ENCODE assay signal across 9 cellular contexts in the genomic region with DNA sequence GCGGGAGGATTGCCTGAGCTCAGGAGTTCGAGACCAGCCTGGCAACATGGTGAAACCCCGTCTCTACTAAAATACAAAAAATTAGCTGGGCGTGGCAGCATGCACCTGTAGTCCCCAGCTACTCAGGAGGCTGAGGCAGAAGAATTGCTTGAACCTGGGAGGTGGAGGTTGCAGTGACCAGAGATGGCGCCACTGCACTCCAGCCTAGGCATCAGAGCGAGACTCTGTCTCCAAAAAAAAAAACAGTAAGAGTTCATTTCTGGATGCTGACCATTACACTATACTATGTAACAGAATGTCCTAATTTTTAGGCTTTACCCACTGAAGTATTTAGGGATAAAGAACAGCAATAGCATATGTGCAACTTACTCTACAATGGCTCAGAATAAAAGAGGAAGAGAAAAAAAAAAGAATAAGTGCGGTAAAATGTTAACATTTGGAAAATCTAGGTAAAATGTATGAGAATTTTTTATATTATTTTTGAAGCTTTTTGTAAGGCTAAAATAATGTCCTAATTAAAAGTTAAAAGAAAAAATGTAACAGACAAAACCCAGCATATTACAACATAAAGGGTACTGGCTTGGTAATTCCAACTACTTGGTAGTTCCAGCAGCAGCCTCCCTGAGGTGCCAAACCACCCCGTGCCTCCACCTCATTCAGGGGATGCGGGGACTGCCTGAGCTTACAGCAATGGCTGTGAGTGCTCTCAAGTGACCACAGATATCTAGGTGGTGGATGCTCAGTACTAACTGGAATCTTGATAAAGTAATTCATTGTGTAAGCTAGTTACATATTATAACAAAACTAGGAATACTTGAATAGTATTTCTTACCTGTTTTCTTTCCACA. TPM values are rescaled to one million over a fixed set of nuclear protein-coding genes. Genes with fewer than 3 reads are reported as not detected.
DNase-seq lines count a peak whose midpoint lies in the region; ATAC-seq, FAIRE-seq and TF ChIP-seq lines count a peak whose summit lies in the region.
"Had no signal": no experiment of that assay in that cellular context is flagged by ENCODE, and none has a peak within 500 bp of the region (broad histone marks: within the 10 kb centered on the region; RNA-seq: fewer than 3 reads in every experiment).

No MANE protein-coding gene starts in this region.

- BruUV-seq in K562 (replicated peaks; lab: Mats Ljungman, UMichigan), result no TSS peak

- DNase-seq in GM12864 (ENCODE audit: low read depth) (no peak), NT2/D1 (ENCODE audit: low read depth, low spot score) (peak; percentile 5), K562 (ENCODE audit: extremely low read depth in 1 of 4, low spot score in 3 of 4) (no peak), posterior vena cava (ENCODE audit: low spot score) (peak; percentile 47), HuH-7 (ENCODE audit: low spot score) (no peak), activated gamma-delta T cell (lab: John Stamatoyannopoulos, UW) (no peak), NCI-H2227 (lab: John Stamatoyannopoulos, UW; ENCODE audit: unreplicated experiment) (no peak)
- DNase-seq in activated CD4-positive, CD25-positive, alpha-beta regulatory T cell treated with anti-CD3 and anti-CD28 coated beads, Interleukin-2, amount 50 U/mL, for 72 hours, result no peak

- H3K36me3 ChIP-seq in NT2/D1 (ENCODE audit: insufficient read depth, insufficient read length, low read length) (peaks cover 63% of the 10 kb centered on the region), K562 (ENCODE audit: control insufficient read depth, insufficient read depth, low read length) (peaks cover 78% of the 10 kb centered on the region; the same call in 2 of the 3 replicates)

- POLR2A ChIA-PET in K562 (lab: Yijun Ruan, JAX), result interaction anchor here (1.0 to 1.3 kb wide), 3 partner anchors 8 to 17 kb away, joined by 3 to 10 read pairs (median 3); no protein-coding TSS in a partner anchor

- no peaks in the 10 kb centered on the region for H4K20me1 ChIP-seq in K562 (replicated peaks; ENCODE audit: control insufficient read depth, insufficient read depth, low read length)

- H3K4me1 ChIP-seq in NT2/D1 (ENCODE audit: insufficient read depth, insufficient read length) (no peaks in the 10 kb centered on the region), K562 (replicated peaks in 1 of 2; ENCODE audit: control insufficient read depth in 2 of 2, insufficient read depth in 2 of 2, low read length in 2 of 2) (no peaks in the 10 kb centered on the region)
- H3K4me1 ChIP-seq: tibial nerve had no signal

- H3K27ac ChIP-seq in K562 (ENCODE audit: extremely low read depth, low read depth, low read length), result no peak overlapping the region
- H3K27ac ChIP-seq: tibial nerve had no signal

- H3K9me1 ChIP-seq in K562 (ENCODE audit: control insufficient read depth, insufficient read depth, low read length), result no peaks in the 10 kb centered on the region

- TF ChIP-seq RAD21 in K562 (CRISPR knock-in tag; conservative IDR thresholded peaks at IDR 0.05 in 1 of 2, IDR thresholded peaks at IDR 0.05 in 1 of 2), result no peak

- no peaks in the 10 kb centered on the region for H3K9me3 ChIP-seq in NT2/D1 (ENCODE audit: insufficient read depth, low read length)
- H3K9me3 ChIP-seq in K562 (replicated peaks; ENCODE audit: control insufficient read depth, insufficient read depth, low read depth, low read length), result no peaks in the 10 kb centered on the region
- H3K9me3 ChIP-seq: tibial nerve had no signal

- H2AFZ ChIP-seq in K562 (ENCODE audit: low read depth, low read length), result no peak overlapping the region

- in situ Hi-C loops in K562 (cut with MboI), result no loop called here

- H3K27me3 ChIP-seq in NT2/D1 (ENCODE audit: insufficient read depth, insufficient read length) (no peaks in the 10 kb centered on the region), K562 (ENCODE audit: control insufficient read depth in 2 of 2, insufficient read depth in 2 of 2, low read length in 2 of 2) (no peaks in the 10 kb centered on the region)
- H3K27me3 ChIP-seq: tibial nerve had no signal

- no peak overlapping the region for H3K9ac ChIP-seq in NT2/D1 (ENCODE audit: insufficient read length, low read depth)
- H3K9ac ChIP-seq in K562 (ENCODE audit: insufficient read depth in 1 of 2, low read depth in 2 of 2, low read length in 2 of 2), result no peak overlapping the region; a peak in 1 of 4 replicates

- TF ChIP-seq POLR2A in K562 (conservative IDR thresholded peaks at IDR 0.05), result no peak

- peak; percentile 33 for TF ChIP-seq CTCF in GM12864 (IDR thresholded peaks at IDR 0.05; ENCODE audit: low read depth, low read length, missing control alignments)
- TF ChIP-seq CTCF in K562 (IDR thresholded peaks at IDR 0.05 in 2 of 3, conservative IDR thresholded peaks at IDR 0.05 in 1 of 3; ENCODE audit: insufficient read depth in 2 of 3, low read depth in 1 of 3, low read length in 3 of 3), result peak; percentile 25 to 37 (median 36); a peak in 4 of 6 replicates

- no peak for FAIRE-seq in K562 (lab: Jason Lieb, UNC)

- TF ChIP-seq EP300 in K562 (IDR thresholded peaks at IDR 0.05; ENCODE audit: low read length), result no peak

- intact Hi-C loops in K562 (cut with micrococcal nuclease) (no loop called here), posterior vena cava (cut with DNase I) (no loop called here)

- CTCF ChIA-PET in K562 (lab: Yijun Ruan, JAX; ENCODE audit: low intra/inter-chr PET ratio), result no interaction called here

- WGBS in K562 (ENCODE audit: insufficient coverage, low coverage, missing lambda C conversion rate), result 93% methylated on average over 5 of the region's 9 CpGs

- peaks cover 24% of the 10 kb centered on the region for H3K79me2 ChIP-seq in K562 (ENCODE audit: control insufficient read depth, insufficient read depth, low read length)

- no peak; the same call in 2 of the 3 replicates for ATAC-seq in K562

- no peak overlapping the region for H3K4me3 ChIP-seq in GM12864 (ENCODE audit: low read depth, low read length)
- H3K4me3 ChIP-seq in NT2/D1 (ENCODE audit: insufficient read length, low read depth), result no peak overlapping the region
- no peak overlapping the region for H3K4me3 ChIP-seq in K562
- H3K4me3 ChIP-seq: tibial nerve had no signal

- H3K4me2 ChIP-seq in K562 (ENCODE audit: insufficient read depth, low read length), result no peak overlapping the region

RNA-seq across cellular contexts. Expression of gene COPS3, which starts 10.9 kb away (rescaled TPM):
- total RNA-seq in K562 (2011; cell fraction: chromatin; rRNA removed; ENCODE audit: low replicate concordance), result 119 and 128 TPM in 2 replicates
- total RNA-seq in K562 (2011; cell fraction: nucleolus; rRNA removed), result 60.9 and 62.9 TPM in 2 replicates
- 64.4 and 74.3 TPM in 2 replicates for total RNA-seq in K562 (2011; cell fraction: nucleoplasm; rRNA removed)
- total RNA-seq in K562 (2014; rRNA removed) (92.4 and 95.2 TPM in 2 replicates), K562 (2014; rRNA removed; fragmentation: Illumina TruSeq; extraction: Trizol) (167 and 182 TPM in 2 replicates), K562 (2015; rRNA removed; fragmentation: Illumina TruSeq; extraction: Trizol) (154 and 161 TPM in 2 replicates), K562 (2021) (119 and 128 TPM in 2 replicates), posterior vena cava (10 to 100 TPM; 45.3 to 54.6 TPM)
- polyA plus RNA-seq in K562 (2011; rRNA removed) (160 and 179 TPM in 2 replicates), K562 (2014; fragmentation: Illumina TruSeq; extraction: Trizol) (162 and 170 TPM in 2 replicates), K562 (2014; fragmentation: Nextera tagmentation; extraction: Ambion mirVana) (100 to 1,000 TPM; 284 to 295 TPM), K562 (2014; rRNA removed) (118 and 126 TPM in 2 replicates)
- polyA plus RNA-seq in K562 (2011; cell fraction: cytosol; rRNA removed), result 93.6 and 114 TPM in 2 replicates
- 63.3 and 81.3 TPM in 2 replicates for polyA plus RNA-seq in K562 (2011; cell fraction: nucleus; rRNA removed)
- 103 and 124 TPM in 2 replicates for polyA plus RNA-seq in K562 (2012)
- 150 and 151 TPM in 2 replicates for polyA minus RNA-seq in K562 (2011; rRNA and poly(A)+ RNA removed)
- polyA minus RNA-seq in K562 (2011; cell fraction: cytosol; rRNA and poly(A)+ RNA removed), result 68.0 and 87.3 TPM in 2 replicates
- polyA minus RNA-seq in K562 (2011; cell fraction: nucleus; rRNA and poly(A)+ RNA removed), result 29.8 and 42.8 TPM in 2 replicates

RNA-seq across cellular contexts. Expression of gene NT5M, which starts 33.0 kb away (rescaled TPM):
- 1.2 and 7.6 TPM in 2 replicates for total RNA-seq in K562 (2011; cell fraction: chromatin; rRNA removed; ENCODE audit: low replicate concordance)
- total RNA-seq in K562 (2011; cell fraction: nucleolus; rRNA removed), result 10.3 and 10.8 TPM in 2 replicates
- total RNA-seq in K562 (2011; cell fraction: nucleoplasm; rRNA removed), result 4.5 and 5.5 TPM in 2 replicates
- total RNA-seq in K562 (2014; rRNA removed) (9.1 and 10.2 TPM in 2 replicates), K562 (2014; rRNA removed; fragmentation: Illumina TruSeq; extraction: Trizol) (1.5 and 1.8 TPM in 2 replicates), K562 (2015; rRNA removed; fragmentation: Illumina TruSeq; extraction: Trizol) (3.4 and 4.0 TPM in 2 replicates), K562 (2021) (8.8 and 10.1 TPM in 2 replicates), posterior vena cava (1 to 10 TPM; 2.8 to 3.0 TPM)
- polyA plus RNA-seq in K562 (2011; rRNA removed) (4.9 and 9.1 TPM in 2 replicates), K562 (2014; fragmentation: Illumina TruSeq; extraction: Trizol) (2.5 and 4.1 TPM in 2 replicates), K562 (2014; fragmentation: Nextera tagmentation; extraction: Ambion mirVana) (under 1 TPM; 0.24 to 0.43 TPM), K562 (2014; rRNA removed) (8.2 and 9.6 TPM in 2 replicates)
- 10.1 and 17.9 TPM in 2 replicates for polyA plus RNA-seq in K562 (2011; cell fraction: cytosol; rRNA removed)
- polyA plus RNA-seq in K562 (2011; cell fraction: nucleus; rRNA removed), result 15.2 and 18.1 TPM in 2 replicates
- polyA plus RNA-seq in K562 (2012), result 4.6 and 20.2 TPM in 2 replicates
- polyA minus RNA-seq in K562 (2011; rRNA and poly(A)+ RNA removed), result 1.7 and 1.8 TPM in 2 replicates
- polyA minus RNA-seq in K562 (2011; cell fraction: cytosol; rRNA and poly(A)+ RNA removed), result 3.1 and 5.4 TPM in 2 replicates
- 7.1 and 7.8 TPM in 2 replicates for polyA minus RNA-seq in K562 (2011; cell fraction: nucleus; rRNA and poly(A)+ RNA removed)

RNA-seq across cellular contexts. Expression of gene FLCN, which starts 33.2 kb away (rescaled TPM):
- total RNA-seq in K562 (2011; cell fraction: chromatin; rRNA removed; ENCODE audit: low replicate concordance), result 103 and 239 TPM in 2 replicates
- 94.7 and 106 TPM in 2 replicates for total RNA-seq in K562 (2011; cell fraction: nucleolus; rRNA removed)
- total RNA-seq in K562 (2011; cell fraction: nucleoplasm; rRNA removed), result 92.5 and 107 TPM in 2 replicates
- total RNA-seq in K562 (2014; rRNA removed) (17.9 and 23.2 TPM in 2 replicates), K562 (2014; rRNA removed; fragmentation: Illumina TruSeq; extraction: Trizol) (10.0 and 10.7 TPM in 2 replicates), K562 (2015; rRNA removed; fragmentation: Illumina TruSeq; extraction: Trizol) (20.7 and 22.5 TPM in 2 replicates), K562 (2021) (31.1 and 33.5 TPM in 2 replicates), posterior vena cava (10 to 100 TPM; 37.9 to 53.5 TPM)
- polyA plus RNA-seq in K562 (2011; rRNA removed) (10.9 and 12.2 TPM in 2 replicates), K562 (2014; fragmentation: Illumina TruSeq; extraction: Trizol) (10.7 and 14.5 TPM in 2 replicates), K562 (2014; fragmentation: Nextera tagmentation; extraction: Ambion mirVana) (1 to 10 TPM; 1.6 to 1.8 TPM), K562 (2014; rRNA removed) (15.9 and 17.4 TPM in 2 replicates)
- polyA plus RNA-seq in K562 (2011; cell fraction: cytosol; rRNA removed), result 9.9 and 10.6 TPM in 2 replicates
- polyA plus RNA-seq in K562 (2011; cell fraction: nucleus; rRNA removed), result 22.7 and 40.7 TPM in 2 replicates
- 22.0 and 26.6 TPM in 2 replicates for polyA plus RNA-seq in K562 (2012)
- 11.5 and 19.0 TPM in 2 replicates for polyA minus RNA-seq in K562 (2011; rRNA and poly(A)+ RNA removed)
- polyA minus RNA-seq in K562 (2011; cell fraction: cytosol; rRNA and poly(A)+ RNA removed), result 9.4 and 10.0 TPM in 2 replicates
- polyA minus RNA-seq in K562 (2011; cell fraction: nucleus; rRNA and poly(A)+ RNA removed), result 17.8 and 19.1 TPM in 2 replicates

Comparison
In these comparisons a context has a peak if more than half of its experiments do, and no peak if none do; other contexts are left out.
1. DNase-seq: peak in NT2/D1 (single experiment) and posterior vena cava (single experiment); none in GM12864 (single experiment), K562 (0 of 4), activated CD4-positive, CD25-positive, alpha-beta regulatory T cell treated with anti-CD3 and anti-CD28 coated beads, Interleukin-2, amount 50 U/mL, for 72 hours (single experiment), HuH-7 (single experiment), activated gamma-delta T cell (single experiment) and NCI-H2227 (single experiment).